Comparison of ENCODE assay signal across 9 cellular contexts in genomic region chr7:47763063-47763974, GRCh38.
A peak's percentile ranks its signal among the peaks of the same experiment; 100 is the strongest.
DNase-seq lines count a peak whose midpoint lies in the region; TF ChIP-seq lines count a peak whose summit lies in the region.
"Had no signal": no experiment of that assay in that cellular context is flagged by ENCODE, and none has a peak within 500 bp of the region (broad histone marks: within the 10 kb centered on the region; RNA-seq: fewer than 3 reads in every experiment).

No MANE protein-coding gene starts in this region.

- H3K4me3 ChIP-seq in cardiac fibroblast (replicated peaks in 1 of 2; ENCODE audit: low read depth in 2 of 2, low read length in 2 of 2), result no peak overlapping the region
- H3K4me3 ChIP-seq in trophoblast cell (ENCODE audit: low read depth, low read length), result no peak overlapping the region
- no peak overlapping the region for H3K4me3 ChIP-seq in prostate gland

- peak overlapping the region; percentile 26 for H3K4me2 ChIP-seq in trophoblast cell (ENCODE audit: low read length)

- H3K79me1 ChIP-seq in trophoblast cell (ENCODE audit: low read length), result peaks cover 38% of the 10 kb centered on the region

- H3K4me1 Mint-ChIP-seq in activated CD4-positive, alpha-beta memory T cell treated with anti-CD3 and anti-CD28 coated beads for 36 hours (ENCODE audit: low read depth), result no peaks in the 10 kb centered on the region
- H3K4me1 Mint-ChIP-seq: activated naive CD8-positive, alpha-beta T cell treated with anti-CD3 and anti-CD28 coated beads, Interleukin-2, amount 10 ng/mL, durations not matched to agents 7 days and 5 days had no signal

- H3K18ac ChIP-seq in trophoblast cell (ENCODE audit: low read length), result peak overlapping the region; percentile 85

- peak overlapping the region; percentile 28 for H3K4ac ChIP-seq in trophoblast cell (ENCODE audit: low read depth, low read length)

- TF ChIP-seq CTCF in cardiac fibroblast (IDR thresholded peaks at IDR 0.05; ENCODE audit: low read depth, low read length) (no peak), prostate gland (IDR thresholded peaks at IDR 0.05) (no peak)

- H3K9me3 ChIP-seq in trophoblast cell (ENCODE audit: insufficient read depth, low read depth, low read length), result no peaks in the 10 kb centered on the region
- no peaks in the 10 kb centered on the region for H3K9me3 ChIP-seq in prostate gland

- H3K27ac ChIP-seq in trophoblast cell (ENCODE audit: low read depth, low read length) (peak overlapping the region; percentile 91), prostate gland (no peak overlapping the region)

- peak overlapping the region; percentile 4 for H4K12ac ChIP-seq in trophoblast cell (ENCODE audit: low read depth, low read length)

- POLR2A ChIA-PET in activated CD4-positive, alpha-beta memory T cell treated with anti-CD3 and anti-CD28 coated beads for 36 hours (lab: Charles Lee), result no interaction called here

- H3K9me3 Mint-ChIP-seq in activated CD4-positive, alpha-beta memory T cell treated with anti-CD3 and anti-CD28 coated beads for 36 hours, result peaks cover 2% of the 10 kb centered on the region

- no peaks in the 10 kb centered on the region for H3K79me2 ChIP-seq in trophoblast cell (ENCODE audit: control insufficient read depth, insufficient read depth, low read length, poor library complexity)

- H3K4me1 ChIP-seq in trophoblast cell (ENCODE audit: control insufficient read depth in 1 of 2, insufficient read depth in 2 of 2, low read length in 2 of 2) (peaks cover 22 to 26% of the 10 kb centered on the region in 2 experiments), prostate gland (replicated peaks) (peaks cover 3% of the 10 kb centered on the region)

- no peak overlapping the region for H3K4me3 Mint-ChIP-seq in activated CD4-positive, alpha-beta memory T cell treated with anti-CD3 and anti-CD28 coated beads for 36 hours
- H3K4me3 Mint-ChIP-seq: activated naive CD8-positive, alpha-beta T cell treated with anti-CD3 and anti-CD28 coated beads, Interleukin-2, amount 10 ng/mL, durations not matched to agents 7 days and 5 days had no signal

- H2BK5ac ChIP-seq in trophoblast cell (ENCODE audit: low read depth, low read length, poor library complexity), result peak overlapping the region; percentile 97

- in situ Hi-C loops in G401 (cut with HindIII; ENCODE audit: low sequenced_read_pairs), result no loop called here

- H2BK12ac ChIP-seq in trophoblast cell (ENCODE audit: low read length), result peak overlapping the region; percentile 32

- H4K91ac ChIP-seq in trophoblast cell (ENCODE audit: low read depth, low read length), result peak overlapping the region; percentile 79

- peak overlapping the region; percentile 82 for H4K8ac ChIP-seq in trophoblast cell (ENCODE audit: low read depth, low read length)

- H3K14ac ChIP-seq in trophoblast cell (ENCODE audit: low read length), result peak overlapping the region; percentile 59

- DNase-seq in G401 (ENCODE audit: low spot score) (peak; percentile 40), NCI-H2081 (lab: John Stamatoyannopoulos, UW) (peak; percentile 56 to 82), cardiac fibroblast (ENCODE audit: low read depth in 2 of 2) (peak; percentile 59 to 80), trophoblast cell (peak in 1 of 2 donors; percentile 18), prostate gland (ENCODE audit: low spot score) (no peak), NOMO-1 treated with DMSO at 0.1 percent for 48 hours (lab: John Stamatoyannopoulos, UW; ENCODE audit: unreplicated experiment) (no peak), middle frontal gyrus (ENCODE audit: extremely low spot score, low spot score) (no peak)
- no peak for DNase-seq in activated CD4-positive, alpha-beta memory T cell treated with anti-CD3 and anti-CD28 coated beads for 36 hours
- DNase-seq: activated naive CD8-positive, alpha-beta T cell treated with anti-CD3 and anti-CD28 coated beads, Interleukin-2, amount 10 ng/mL, durations not matched to agents 7 days and 5 days had no signal

- peak overlapping the region; percentile 82 for H2AK5ac ChIP-seq in trophoblast cell (ENCODE audit: low read length)

- WGBS in trophoblast cell (ENCODE audit: extremely low coverage, insufficient coverage, insufficient read length), result no CpG with 5 or more reads among the region's 9 CpGs
- WGBS in prostate gland, result 23% methylated on average over 9 of the region's 9 CpGs

- no peaks in the 10 kb centered on the region for H3K36me3 Mint-ChIP-seq in activated CD4-positive, alpha-beta memory T cell treated with anti-CD3 and anti-CD28 coated beads for 36 hours
- H3K36me3 Mint-ChIP-seq: activated naive CD8-positive, alpha-beta T cell treated with anti-CD3 and anti-CD28 coated beads, Interleukin-2, amount 10 ng/mL, durations not matched to agents 7 days and 5 days had no signal

- intact Hi-C loops in prostate gland (cut with DNase I), result no loop called here
- intact Hi-C loops in activated CD4-positive, alpha-beta memory T cell treated with anti-CD3 and anti-CD28 coated beads for 36 hours (cut with micrococcal nuclease), result no loop called here

- no peaks in the 10 kb centered on the region for H3K27me3 ChIP-seq in trophoblast cell (ENCODE audit: insufficient read depth, low read length)
- H3K27me3 ChIP-seq in prostate gland (replicated peaks; ENCODE audit: insufficient read depth), result no peaks in the 10 kb centered on the region

- no peak overlapping the region for H3K9ac ChIP-seq in trophoblast cell (ENCODE audit: low read length)

- H3K27ac Mint-ChIP-seq in activated CD4-positive, alpha-beta memory T cell treated with anti-CD3 and anti-CD28 coated beads for 36 hours, result no peak overlapping the region
- H3K27ac Mint-ChIP-seq: activated naive CD8-positive, alpha-beta T cell treated with anti-CD3 and anti-CD28 coated beads, Interleukin-2, amount 10 ng/mL, durations not matched to agents 7 days and 5 days had no signal

- CTCF ChIA-PET in activated CD4-positive, alpha-beta memory T cell treated with anti-CD3 and anti-CD28 coated beads for 36 hours (lab: Charles Lee), result no interaction called here

- peak overlapping the region; percentile 3 for H2AFZ ChIP-seq in trophoblast cell (ENCODE audit: insufficient read depth, low read length, poor library complexity)

- no peak for TF ChIP-seq POLR2A in prostate gland (IDR thresholded peaks at IDR 0.05)

- no peak overlapping the region for H3K23ac ChIP-seq in trophoblast cell (ENCODE audit: low read length)

- H3K36me3 ChIP-seq in trophoblast cell (ENCODE audit: control insufficient read depth in 1 of 2, insufficient read depth in 2 of 2, low read length in 2 of 2) (no peaks in the 10 kb centered on the region), prostate gland (no peaks in the 10 kb centered on the region)

- peak overlapping the region; percentile 70 for H2BK120ac ChIP-seq in trophoblast cell (ENCODE audit: insufficient read depth, low read length, poor library complexity)

- no peaks in the 10 kb centered on the region for H3K27me3 Mint-ChIP-seq in activated CD4-positive, alpha-beta memory T cell treated with anti-CD3 and anti-CD28 coated beads for 36 hours
- H3K27me3 Mint-ChIP-seq: activated naive CD8-positive, alpha-beta T cell treated with anti-CD3 and anti-CD28 coated beads, Interleukin-2, amount 10 ng/mL, durations not matched to agents 7 days and 5 days had no signal

Comparison
In these comparisons a context has a peak if more than half of its experiments do, and no peak if none do; other contexts are left out.
1. DNase-seq: peak in G401 (single experiment), NCI-H2081 (2 of 2) and cardiac fibroblast (2 of 2); none in prostate gland (single experiment), NOMO-1 treated with DMSO at 0.1 percent for 48 hours (single experiment), middle frontal gyrus (single experiment) and activated CD4-positive, alpha-beta memory T cell treated with anti-CD3 and anti-CD28 coated beads for 36 hours (single experiment).